9 cellular contexts compared by ENCODE assay signal in the genomic region with DNA sequence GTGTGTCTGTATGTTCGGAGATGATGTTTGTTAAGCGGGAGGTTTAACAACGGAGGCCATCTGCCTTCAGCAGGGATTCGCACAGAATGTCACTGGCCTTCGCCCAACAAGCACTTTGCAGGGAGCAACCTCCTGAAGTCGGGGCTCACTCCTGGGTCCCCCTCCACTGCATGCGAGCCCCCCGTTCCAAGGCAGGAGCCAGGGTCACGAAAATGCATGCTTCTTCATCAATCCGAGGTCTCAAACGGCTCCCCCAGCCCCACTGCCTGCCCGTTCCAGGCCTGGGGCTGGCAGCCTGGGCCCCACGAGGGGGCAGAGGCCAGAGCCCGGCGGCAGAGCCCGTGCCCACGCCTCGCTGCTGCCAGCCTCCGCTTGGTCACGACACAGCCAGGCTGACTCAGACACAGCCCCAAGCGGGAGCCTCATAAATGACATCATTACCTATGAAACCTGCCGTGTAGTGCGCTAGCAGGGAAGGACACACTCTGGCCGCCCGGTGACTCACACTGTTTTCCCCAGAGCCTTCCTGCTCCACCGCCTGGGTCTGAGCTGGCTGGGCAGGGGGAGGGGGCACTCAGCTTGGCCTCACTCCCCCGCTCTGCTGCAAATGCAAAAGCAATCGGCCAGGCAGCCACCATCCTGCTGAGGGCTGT.
DNase-seq lines count a peak whose midpoint lies in the region; ATAC-seq and TF ChIP-seq lines count a peak whose summit lies in the region.
"Had no signal": no experiment of that assay in that cellular context is flagged by ENCODE, and none has a peak within 500 bp of the region (broad histone marks: within the 10 kb centered on the region; RNA-seq: fewer than 3 reads in every experiment).

No MANE protein-coding gene starts in this region.

- H3K4me3 Mint-ChIP-seq in activated CD4-positive, alpha-beta T cell treated with anti-CD3 and anti-CD28 coated beads, Interleukin-2, amount 10 ng/mL, durations not matched to agents 24 days and 14 days: no peak overlapping the region
- H3K4me3 Mint-ChIP-seq: brain had no signal

- H3K4me1 Mint-ChIP-seq in activated CD4-positive, alpha-beta T cell treated with anti-CD3 and anti-CD28 coated beads, Interleukin-2, amount 10 ng/mL, durations not matched to agents 24 days and 14 days: peaks cover 1% of the 10 kb centered on the region

- H3K4me3 ChIP-seq in epithelial cell of proximal tubule (ENCODE audit: low read depth, low read length): no peak overlapping the region

- peak; percentile 59 for ATAC-seq in GM21526 (IDR thresholded peaks at IDR 0.05; ENCODE audit: low FRiP score, unreplicated experiment)

- H3K27ac Mint-ChIP-seq in activated CD4-positive, alpha-beta T cell treated with anti-CD3 and anti-CD28 coated beads, Interleukin-2, amount 10 ng/mL, durations not matched to agents 24 days and 14 days: no peak overlapping the region

- H3K36me3 Mint-ChIP-seq in activated CD4-positive, alpha-beta T cell treated with anti-CD3 and anti-CD28 coated beads, Interleukin-2, amount 10 ng/mL, durations not matched to agents 24 days and 14 days (ENCODE audit: low read depth): no peaks in the 10 kb centered on the region
- H3K36me3 Mint-ChIP-seq: brain had no signal

- intact Hi-C loops in activated CD4-positive, alpha-beta T cell treated with anti-CD3 and anti-CD28 coated beads, Interleukin-2, amount 10 ng/mL, durations not matched to agents 24 days and 14 days (cut with micrococcal nuclease): no loop called here

- peaks cover 13% of the 10 kb centered on the region for H3K27me3 Mint-ChIP-seq in activated CD4-positive, alpha-beta T cell treated with anti-CD3 and anti-CD28 coated beads, Interleukin-2, amount 10 ng/mL, durations not matched to agents 24 days and 14 days

- peak; percentile 66 for DNase-seq in activated CD4-positive, alpha-beta T cell treated with anti-CD3 and anti-CD28 coated beads, Interleukin-2, amount 10 ng/mL, durations not matched to agents 24 days and 14 days
- no peak for DNase-seq in activated CD4-positive, alpha-beta T cell treated with anti-CD3 and anti-CD28 coated beads for 1 hour
- DNase-seq in HS-5 (ENCODE audit: low read depth) (peak; percentile 82), SHP77 treated with DMSO at 0.1 percent for 48 hours (lab: John Stamatoyannopoulos, UW) (peak; percentile 89), epithelial cell of proximal tubule (ENCODE audit: low read depth) (peak; percentile 85), occipital lobe (lab: John Stamatoyannopoulos, UW) (peak; percentile 67), NCI-H1105 treated with DMSO at 0.1 percent for 48 hours (lab: John Stamatoyannopoulos, UW) (no peak)

- no peaks in the 10 kb centered on the region for H3K9me3 Mint-ChIP-seq in activated CD4-positive, alpha-beta T cell treated with anti-CD3 and anti-CD28 coated beads, Interleukin-2, amount 10 ng/mL, durations not matched to agents 24 days and 14 days

- TF ChIP-seq CTCF in epithelial cell of proximal tubule (conservative IDR thresholded peaks at IDR 0.05; ENCODE audit: low read depth, low read length): peak; percentile 33

Comparison
In these comparisons a context has a peak if more than half of its experiments do, and no peak if none do; other contexts are left out.
1. DNase-seq: peak in activated CD4-positive, alpha-beta T cell treated with anti-CD3 and anti-CD28 coated beads, Interleukin-2, amount 10 ng/mL, durations not matched to agents 24 days and 14 days (single experiment), HS-5 (single experiment), SHP77 treated with DMSO at 0.1 percent for 48 hours (single experiment), epithelial cell of proximal tubule (single experiment) and occipital lobe (single experiment); none in activated CD4-positive, alpha-beta T cell treated with anti-CD3 and anti-CD28 coated beads for 1 hour (single experiment) and NCI-H1105 treated with DMSO at 0.1 percent for 48 hours (single experiment).